ENCODE assay signal across 12 cellular contexts in genomic region chr10:48469516-48470020, GRCh38.
DNase-seq lines count a peak whose midpoint lies in the region; ATAC-seq, FAIRE-seq and TF ChIP-seq lines count a peak whose summit lies in the region.
"Had no signal": no experiment of that assay in that cellular context is flagged by ENCODE, and none has a peak within 500 bp of the region (broad histone marks: within the 10 kb centered on the region; RNA-seq: fewer than 3 reads in every experiment).

No MANE protein-coding gene starts in this region.

- no peak for ATAC-seq in GM18498 (IDR thresholded peaks at IDR 0.05; ENCODE audit: unreplicated experiment)
- no peak for ATAC-seq in GM21367 (IDR thresholded peaks at IDR 0.05; ENCODE audit: unreplicated experiment)
- ATAC-seq: effector memory CD8-positive, alpha-beta T cell had no signal

- H3K27ac ChIP-seq in endothelial cell of umbilical vein (ENCODE audit: insufficient read depth, low read depth, low read length): peak overlapping the region; percentile 47
- peak overlapping the region; percentile 28 for H3K27ac ChIP-seq in osteoblast (ENCODE audit: low read depth, low read length)
- H3K27ac ChIP-seq in Karpas-422 (ENCODE audit: low read length): no peak overlapping the region
- H3K27ac ChIP-seq: right lobe of liver had no signal

- H3K27me3 ChIP-seq in endothelial cell of umbilical vein (ENCODE audit: control insufficient read depth in 2 of 2, insufficient read depth in 2 of 2, low read length in 2 of 2) (no peaks in the 10 kb centered on the region), osteoblast (ENCODE audit: insufficient read depth, low read length) (no peaks in the 10 kb centered on the region), Karpas-422 (ENCODE audit: low read length) (no peaks in the 10 kb centered on the region)
- H3K27me3 ChIP-seq: MG63, right lobe of liver had no signal

- TF ChIP-seq CTCF in endothelial cell of umbilical vein (IDR thresholded peaks at IDR 0.05; ENCODE audit: extremely low read depth in 1 of 2, insufficient read depth in 1 of 2, low read depth in 1 of 2, low read length in 2 of 2) (no peak), osteoblast (IDR thresholded peaks at IDR 0.05; ENCODE audit: extremely low read depth, low read depth, low read length) (no peak)

- BruUV-seq in endothelial cell of umbilical vein (replicated peaks; lab: Mats Ljungman, UMichigan): no TSS peak

- peaks cover 18% of the 10 kb centered on the region for H3K4me1 ChIP-seq in endothelial cell of umbilical vein (ENCODE audit: control insufficient read depth, extremely low read depth, insufficient read depth, low read length)
- peaks cover 10% of the 10 kb centered on the region for H3K4me1 ChIP-seq in osteoblast (ENCODE audit: insufficient read depth, low read length)
- H3K4me1 ChIP-seq in Karpas-422 (ENCODE audit: low read length): no peaks in the 10 kb centered on the region
- H3K4me1 ChIP-seq: right lobe of liver had no signal

- FAIRE-seq in endothelial cell of umbilical vein (lab: Jason Lieb, UNC): no peak

- H3K9ac ChIP-seq in endothelial cell of umbilical vein (replicated peaks; ENCODE audit: extremely low read depth, insufficient read depth, low read length) (no peak overlapping the region), Karpas-422 (ENCODE audit: low read length) (no peak overlapping the region)

- DNase-seq in D341Med (ENCODE audit: low spot score) (peak; percentile 19), endothelial cell of umbilical vein (ENCODE audit: low read depth, low spot score) (no peak), osteoblast (ENCODE audit: insufficient read length, low spot score, missing footprints) (peak; percentile 56), Karpas-422 (no peak)
- no peak for DNase-seq in Jurkat, Clone E6-1 (ENCODE audit: low read depth, low spot score)
- DNase-seq: effector memory CD8-positive, alpha-beta T cell; MG63; NCI-H2081; T-helper 1 cell had no signal

- intact Hi-C loops in endothelial cell of umbilical vein (cut with micrococcal nuclease): no loop called here

- H3K4me3 ChIP-seq in Jurkat, Clone E6-1 (ENCODE audit: low read length): peak overlapping the region; percentile 1; the same call in 1 of the 2 replicates
- H3K4me3 ChIP-seq in endothelial cell of umbilical vein (replicated peaks in 1 of 3; ENCODE audit: insufficient read depth in 1 of 3, low read depth in 1 of 3, low read length in 3 of 3) (no peak overlapping the region), osteoblast (ENCODE audit: insufficient read depth, low read length) (no peak overlapping the region), Karpas-422 (ENCODE audit: low read length) (no peak overlapping the region)
- H3K4me3 ChIP-seq: MG63, right lobe of liver had no signal

- POLR2A ChIA-PET in endothelial cell of umbilical vein (lab: Charles Lee): no interaction called here

- peaks cover 23% of the 10 kb centered on the region for H3K79me2 ChIP-seq in endothelial cell of umbilical vein (ENCODE audit: control insufficient read depth, insufficient read depth, low read length)
- H3K79me2 ChIP-seq in osteoblast (ENCODE audit: insufficient read depth, low read length): peaks cover 91% of the 10 kb centered on the region
- H3K79me2 ChIP-seq in Karpas-422 (ENCODE audit: low read length): no peaks in the 10 kb centered on the region

- CTCF ChIA-PET in endothelial cell of umbilical vein (lab: Charles Lee): interaction anchor here (1.1 to 1.6 kb wide), 7 partner anchors 13 to 186 kb away, joined by 3 to 7 read pairs (median 6); no protein-coding TSS in a partner anchor

- H4K20me1 ChIP-seq in endothelial cell of umbilical vein (replicated peaks; ENCODE audit: control insufficient read depth, extremely low read depth, insufficient read depth, low read length): no peaks in the 10 kb centered on the region
- peaks cover 31% of the 10 kb centered on the region for H4K20me1 ChIP-seq in osteoblast (ENCODE audit: insufficient read depth, low read length)
- H4K20me1 ChIP-seq in Karpas-422 (ENCODE audit: insufficient read depth, low read depth, low read length): no peaks in the 10 kb centered on the region

- H2AFZ ChIP-seq in endothelial cell of umbilical vein (ENCODE audit: low read depth, low read length): no peak overlapping the region
- H2AFZ ChIP-seq in osteoblast (ENCODE audit: low read length): no peak overlapping the region
- H2AFZ ChIP-seq in Karpas-422 (ENCODE audit: low read length): no peak overlapping the region

- dilution Hi-C loops in endothelial cell of umbilical vein (cut with MboI; ENCODE audit: extremely low pct_ligation_motif_present, low sequenced_read_pairs): no loop called here

- no peaks in the 10 kb centered on the region for H3K9me1 ChIP-seq in endothelial cell of umbilical vein (replicated peaks; ENCODE audit: control insufficient read depth, extremely low read depth, insufficient read depth, low read length)

- H3K36me3 ChIP-seq in endothelial cell of umbilical vein (ENCODE audit: control insufficient read depth in 2 of 2, extremely low read depth in 1 of 2, insufficient read depth in 2 of 2, low read length in 2 of 2) (no peaks in the 10 kb centered on the region), osteoblast (ENCODE audit: insufficient read depth, low read length) (peaks cover 25% of the 10 kb centered on the region), Karpas-422 (ENCODE audit: insufficient read depth, low read length) (no peaks in the 10 kb centered on the region)
- H3K36me3 ChIP-seq: right lobe of liver had no signal

- TF ChIP-seq POLR2A in endothelial cell of umbilical vein (IDR thresholded peaks at IDR 0.05; ENCODE audit: low read depth, low read length): no peak

- H3K9me2 ChIP-seq in Karpas-422 (replicated peaks; ENCODE audit: insufficient read depth, low read length): no peaks in the 10 kb centered on the region

- H3K4me2 ChIP-seq in endothelial cell of umbilical vein (ENCODE audit: insufficient read depth, low read length) (no peak overlapping the region), osteoblast (ENCODE audit: insufficient read depth, low read length) (no peak overlapping the region), Karpas-422 (ENCODE audit: low read depth, low read length, poor library complexity, severe bottlenecking) (no peak overlapping the region)

- H3K9me3 ChIP-seq in endothelial cell of umbilical vein (replicated peaks; ENCODE audit: control insufficient read depth, insufficient read depth, low read length) (no peaks in the 10 kb centered on the region), osteoblast (ENCODE audit: low read depth, low read length) (no peaks in the 10 kb centered on the region), Karpas-422 (ENCODE audit: low read length) (no peaks in the 10 kb centered on the region)
- H3K9me3 ChIP-seq: MG63, right lobe of liver had no signal

TF ChIP-seq in endothelial cell of umbilical vein, 7 proteins besides CTCF, POLR2A, EP300 and RAD21:
- TF ChIP-seq EZH2 (IDR thresholded peaks at IDR 0.05; ENCODE audit: borderline replicate concordance, low read depth, low read length, severe bottlenecking): no peak
- TF ChIP-seq FOS (IDR thresholded peaks at IDR 0.05; ENCODE audit: borderline replicate concordance, insufficient read depth, low read length): no peak
- no peak for TF ChIP-seq MYC (IDR thresholded peaks at IDR 0.05; ENCODE audit: low read depth, low read length)
- TF ChIP-seq JUN (IDR thresholded peaks at IDR 0.05; ENCODE audit: borderline replicate concordance, insufficient read depth, insufficient read length, low read depth): no peak
- TF ChIP-seq POLR2AphosphoS5 (IDR thresholded peaks at IDR 0.05; ENCODE audit: insufficient read depth, low read depth, low read length): no peak
- no peak for TF ChIP-seq GATA2 (IDR thresholded peaks at IDR 0.05; ENCODE audit: insufficient read depth, insufficient read length, low read depth, low read length)
- no peak for TF ChIP-seq MAX (IDR thresholded peaks at IDR 0.05; ENCODE audit: insufficient read depth, insufficient read length)
TF ChIP-seq in endothelial cell of umbilical vein: peak in this region for 0.

Comparison
In these comparisons a context has a peak if more than half of its experiments do, and no peak if none do; other contexts are left out.
1. DNase-seq: peak in D341Med (single experiment) and osteoblast (single experiment); none in Jurkat, Clone E6-1 (single experiment), endothelial cell of umbilical vein (single experiment) and Karpas-422 (single experiment).